In the genomic region with DNA sequence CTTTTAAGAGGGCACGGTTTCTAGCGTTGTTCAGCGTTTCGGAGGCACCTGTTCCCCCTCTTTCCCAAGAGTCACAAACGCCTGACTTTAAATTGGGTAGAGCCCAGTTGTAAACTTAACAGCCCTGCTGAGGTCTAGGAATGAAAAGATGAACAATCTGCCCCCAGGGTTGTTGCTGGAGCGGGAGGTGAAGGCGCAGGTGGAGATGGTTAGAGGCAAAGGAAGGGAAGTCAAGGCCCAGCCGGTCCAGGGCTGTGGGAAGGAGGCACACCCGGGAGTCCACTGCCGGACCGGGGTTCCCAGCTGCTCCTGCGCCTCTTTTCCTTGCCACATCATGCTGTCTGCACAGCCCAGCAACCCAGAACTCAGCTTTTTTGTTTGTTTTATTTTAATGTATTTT, we compare ENCODE assay signal across 8 cellular contexts. TPM values are rescaled to one million over a fixed set of nuclear protein-coding genes. Genes with fewer than 3 reads are reported as not detected.
DNase-seq lines count a peak whose midpoint lies in the region; ATAC-seq and TF ChIP-seq lines count a peak whose summit lies in the region.

No MANE protein-coding gene starts in this region.

- intact Hi-C loops in psoas muscle (cut with DNase I): loop anchor here in 1 of 2 donors (5.0 kb wide), 1 partner anchor 43 kb away; a partner anchor contains a TSS

- H3K9me3 ChIP-seq in psoas muscle: no peaks in the 10 kb centered on the region
- no peaks in the 10 kb centered on the region for H3K9me3 ChIP-seq in MG63

- no peak for DNase-seq in T-cell
- peak; percentile 30 for DNase-seq in glutamatergic neuron
- DNase-seq in psoas muscle: no peak
- no peak for DNase-seq in amniotic stem cell (lab: John Stamatoyannopoulos, UW)
- DNase-seq in MG63: no peak

- H3K27me3 ChIP-seq in psoas muscle (ENCODE audit: insufficient read depth in 3 of 3, low read length in 2 of 3): no peaks in the 10 kb centered on the region
- H3K27me3 ChIP-seq in MG63: no peaks in the 10 kb centered on the region

- H3K4me1 Mint-ChIP-seq in T-cell (peaks cover 24 to 45% (median 38%) of the 10 kb centered on the region in 3 donors), glutamatergic neuron (ENCODE audit: low read depth, unreplicated experiment) (peaks cover 52% of the 10 kb centered on the region)

- ATAC-seq in T-cell (replicated peaks in 1 of 4): no peak
- no peak for ATAC-seq in psoas muscle
- ATAC-seq in HG03095 (IDR thresholded peaks at IDR 0.05; ENCODE audit: unreplicated experiment): no peak
- ATAC-seq in GM19395 (IDR thresholded peaks at IDR 0.05; ENCODE audit: unreplicated experiment): no peak

- POLR2A ChIA-PET in T-cell (lab: Charles Lee): no interaction called here

- no peaks in the 10 kb centered on the region for H3K9me3 Mint-ChIP-seq in T-cell
- H3K9me3 Mint-ChIP-seq in glutamatergic neuron (ENCODE audit: unreplicated experiment): peaks cover 8% of the 10 kb centered on the region

- CTCF ChIA-PET in T-cell (lab: Charles Lee): no interaction called here

- H3K4me1 ChIP-seq in psoas muscle: peaks cover 50% of the 10 kb centered on the region

- H3K27ac Mint-ChIP-seq in T-cell (peak overlapping the region in 1 of 2 donors; percentile 28), glutamatergic neuron (ENCODE audit: unreplicated experiment) (peak overlapping the region; percentile 87)

- H3K4me3 Mint-ChIP-seq in T-cell (peak overlapping the region; percentile 89 to 91 (median 90)), glutamatergic neuron (ENCODE audit: unreplicated experiment) (peak overlapping the region; percentile 92)

- H3K27me3 Mint-ChIP-seq in T-cell: peaks cover 0 to 7% of the 10 kb centered on the region in 2 donors
- H3K27me3 Mint-ChIP-seq in glutamatergic neuron (ENCODE audit: unreplicated experiment): peaks cover 4% of the 10 kb centered on the region

- 27 to 41% (median 33%) methylated on average over 12 of the region's 12 CpGs for WGBS in psoas muscle, 3 donors

- TF ChIP-seq CTCF in glutamatergic neuron (IDR thresholded peaks at IDR 0.05; ENCODE audit: partially characterized antibody, unreplicated experiment): no peak
- no peak for TF ChIP-seq CTCF in psoas muscle (IDR thresholded peaks at IDR 0.05)

- H3K36me3 Mint-ChIP-seq in T-cell (no peaks in the 10 kb centered on the region), glutamatergic neuron (ENCODE audit: unreplicated experiment) (no peaks in the 10 kb centered on the region)

- H3K27ac ChIP-seq in psoas muscle: peak overlapping the region; percentile 83

- H3K36me3 ChIP-seq in psoas muscle (ENCODE audit: insufficient read depth in 1 of 2, low read depth in 1 of 2) (no peaks in the 10 kb centered on the region), MG63 (no peaks in the 10 kb centered on the region)

- peak overlapping the region; percentile 75 for H3K4me3 ChIP-seq in GM08714 (ENCODE audit: low read length)
- peak overlapping the region; percentile 95 for H3K4me3 ChIP-seq in psoas muscle
- H3K4me3 ChIP-seq in MG63: no peak overlapping the region

RNA-seq across cellular contexts. Expression of a gene that starts 0.8 kb away (rescaled TPM):
- total RNA-seq in T-cell (1 to 10 TPM; 2.9 to 6.3 (median 5.2) TPM), glutamatergic neuron (ENCODE audit: unreplicated experiment) (164 TPM), psoas muscle (10 to 100 TPM; 34.2 to 51.8 (median 41.4) TPM)
- 10 to 100 TPM; 19.0 to 39.9 (median 28.4) TPM for polyA plus RNA-seq in psoas muscle
- 1.4 and 2.6 TPM in 2 replicates for total RNA-seq in MG63 (2014; rRNA removed; shearing (Covaris generic); ENCODE audit: low replicate concordance)

RNA-seq across cellular contexts. Expression of a gene that starts 45.0 kb away (rescaled TPM):
- 100 to 1,000 TPM; 130 to 204 (median 194) TPM for total RNA-seq in T-cell
- 141 TPM for total RNA-seq in glutamatergic neuron (ENCODE audit: unreplicated experiment)
- 10 to 100 TPM; 23.9 to 33.3 (median 25.7) TPM for total RNA-seq in psoas muscle
- 10 to 100 TPM; 19.4 to 20.0 (median 19.6) TPM for polyA plus RNA-seq in psoas muscle
- total RNA-seq in MG63 (2014; rRNA removed; shearing (Covaris generic); ENCODE audit: low replicate concordance): 6.6 and 10.0 TPM in 2 replicates

RNA-seq across cellular contexts. Expression of a gene that starts 52.5 kb away (rescaled TPM):
- not detected for total RNA-seq in T-cell
- total RNA-seq in glutamatergic neuron (ENCODE audit: unreplicated experiment): not detected
- not detected for total RNA-seq in psoas muscle
- polyA plus RNA-seq in psoas muscle: not detected
- not detected in 2 replicates for total RNA-seq in MG63 (2014; rRNA removed; shearing (Covaris generic); ENCODE audit: low replicate concordance)

RNA-seq across cellular contexts. Expression of a gene that starts 52.6 kb away (rescaled TPM):
- total RNA-seq in T-cell (not detected), glutamatergic neuron (ENCODE audit: unreplicated experiment) (not detected), psoas muscle (not detected)
- not detected for polyA plus RNA-seq in psoas muscle
- not detected in 2 replicates for total RNA-seq in MG63 (2014; rRNA removed; shearing (Covaris generic); ENCODE audit: low replicate concordance)
